In the genomic region with DNA sequence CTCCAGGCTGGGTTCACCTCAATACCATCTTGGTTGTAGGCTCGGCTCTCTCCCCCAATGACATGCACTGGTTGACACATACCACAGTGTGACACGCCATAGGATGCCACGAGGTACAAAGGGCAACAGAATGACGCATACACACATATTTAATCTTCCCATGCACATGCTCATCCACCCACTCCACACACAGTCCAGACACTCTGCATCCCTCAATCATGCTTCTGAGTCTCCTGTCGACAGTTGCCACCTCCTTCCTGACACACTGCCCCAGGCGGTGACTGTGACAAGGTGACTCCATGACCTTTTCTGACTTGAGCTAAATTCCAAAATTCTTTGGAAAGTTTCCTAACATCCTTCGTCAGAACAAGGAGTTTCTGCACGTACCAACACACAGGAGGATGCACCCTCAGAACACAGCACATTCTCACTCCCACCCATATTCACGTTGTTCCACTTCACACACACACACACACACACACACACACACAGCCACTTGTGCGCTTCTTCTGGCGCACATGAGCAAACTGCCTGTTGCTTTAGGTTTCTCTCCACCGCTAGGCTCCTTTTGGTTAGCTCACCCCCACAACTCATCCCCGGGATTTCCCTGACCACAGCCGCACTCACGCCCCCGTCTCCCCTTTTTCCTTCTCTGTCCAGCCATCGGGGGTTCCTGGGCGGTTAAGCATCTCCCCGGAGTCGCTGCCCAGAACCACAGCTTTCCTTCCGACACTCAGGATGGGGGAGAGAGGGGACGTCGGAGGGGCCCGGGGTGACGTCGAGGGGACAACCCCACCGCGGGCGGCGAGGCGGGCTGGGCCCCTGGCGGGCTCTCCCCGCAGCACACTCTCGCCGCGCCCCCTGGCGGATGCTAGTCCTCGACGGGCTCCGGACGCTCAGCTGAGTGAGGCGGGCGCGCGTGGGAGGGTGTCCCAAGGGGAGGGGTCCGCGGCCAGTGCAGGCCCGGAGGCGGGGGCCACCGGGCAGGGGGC, we compare ENCODE assay signal across 9 cellular contexts. TPM values are rescaled to one million over a fixed set of nuclear protein-coding genes. Genes with fewer than 3 reads are reported as not detected.
DNase-seq lines count a peak whose midpoint lies in the region; ATAC-seq, FAIRE-seq and TF ChIP-seq lines count a peak whose summit lies in the region.
"Had no signal": no experiment of that assay in that cellular context is flagged by ENCODE, and none has a peak within 500 bp of the region (broad histone marks: within the 10 kb centered on the region; RNA-seq: fewer than 3 reads in every experiment).

No MANE protein-coding gene starts in this region.

- intact Hi-C loops in ascending aorta (cut with DNase I), result no loop called here

- peaks cover 41% of the 10 kb centered on the region for H3K4me1 Mint-ChIP-seq in T-helper 17 cell

- peaks cover 25 to 29% of the 10 kb centered on the region in 2 donors for H3K4me1 ChIP-seq in ascending aorta
- H3K4me1 ChIP-seq in keratinocyte (ENCODE audit: control insufficient read depth, extremely low read depth, insufficient read depth, low read length), result peaks cover 18% of the 10 kb centered on the region

- H3K27me3 ChIP-seq in ascending aorta, result peaks cover 29% of the 10 kb centered on the region
- peaks cover 78% of the 10 kb centered on the region for H3K27me3 ChIP-seq in keratinocyte (ENCODE audit: control insufficient read depth, extremely low read depth, insufficient read depth, low read length)

- no peak overlapping the region for H2AFZ ChIP-seq in keratinocyte (ENCODE audit: control insufficient read depth, low read length)

- peak; percentile 61 for ATAC-seq in HG03280 (IDR thresholded peaks at IDR 0.05; ENCODE audit: unreplicated experiment)
- ATAC-seq in T-helper 17 cell, result peak; percentile 65

- H3K4me3 ChIP-seq in ascending aorta (peak overlapping the region; percentile 41 to 60), keratinocyte (ENCODE audit: control insufficient read depth in 2 of 3, extremely low read depth in 1 of 3, insufficient read depth in 2 of 3, low read depth in 1 of 3, low read length in 3 of 3) (no peak overlapping the region)

- TF ChIP-seq CTCF in ascending aorta (IDR thresholded peaks at IDR 0.05) (peak; percentile 70 to 85 (median 74)), keratinocyte (optimal IDR thresholded peaks at IDR 0.05 in 1 of 3, IDR thresholded peaks at IDR 0.05 in 1 of 3, conservative IDR thresholded peaks at IDR 0.05 in 1 of 3; ENCODE audit: extremely low read depth in 1 of 3, insufficient read depth in 2 of 3, low read length in 3 of 3) (peak in 2 of 3 experiments; percentile 72 to 84)

- H3K36me3 ChIP-seq in ascending aorta (no peaks in the 10 kb centered on the region), keratinocyte (ENCODE audit: control insufficient read depth in 2 of 2, extremely low read depth in 1 of 2, insufficient read depth in 2 of 2, low read length in 2 of 2) (no peaks in the 10 kb centered on the region)

- FAIRE-seq in keratinocyte (lab: Jason Lieb, UNC), result no peak

- H3K27ac ChIP-seq in ascending aorta (no peak overlapping the region), keratinocyte (ENCODE audit: control insufficient read depth, insufficient read depth, low read length) (no peak overlapping the region)

- H3K79me2 ChIP-seq in keratinocyte (ENCODE audit: control insufficient read depth, insufficient read depth, low read length), result no peaks in the 10 kb centered on the region

- H3K9me3 ChIP-seq in T-helper 17 cell (ENCODE audit: control insufficient read depth, low read length, poor library complexity, severe bottlenecking), result no peaks in the 10 kb centered on the region
- H3K9me3 ChIP-seq in ascending aorta, result no peaks in the 10 kb centered on the region
- H3K9me3 ChIP-seq in keratinocyte (ENCODE audit: control insufficient read depth, low read depth, low read length), result no peaks in the 10 kb centered on the region

- H3K4me2 ChIP-seq in keratinocyte (ENCODE audit: control insufficient read depth, extremely low read depth, insufficient read depth, low read depth, low read length), result no peak overlapping the region

- no peaks in the 10 kb centered on the region for H4K20me1 ChIP-seq in keratinocyte (ENCODE audit: control insufficient read depth, extremely low read depth, insufficient read depth, low read length)

- peaks cover 34% of the 10 kb centered on the region for H3K27me3 Mint-ChIP-seq in T-helper 17 cell

- H3K36me3 Mint-ChIP-seq in T-helper 17 cell (ENCODE audit: low read depth), result peaks cover 8% of the 10 kb centered on the region

- H3K9ac ChIP-seq in keratinocyte (ENCODE audit: control insufficient read depth, extremely low read depth, insufficient read depth, low read length), result no peak overlapping the region

- dilution Hi-C loops in keratinocyte (cut with MboI; ENCODE audit: extremely low pct_ligation_motif_present, low sequenced_read_pairs), result no loop called here

- H3K9me1 ChIP-seq in keratinocyte (ENCODE audit: control insufficient read depth, extremely low read depth, insufficient read depth, low read length), result no peaks in the 10 kb centered on the region

- peak overlapping the region; percentile 93 for H3K27ac Mint-ChIP-seq in T-helper 17 cell

- DNase-seq in DMS53 (lab: John Stamatoyannopoulos, UW), result peak; percentile 70
- DNase-seq in DMS53 treated with DMSO at 0.1 percent for 48 hours (lab: John Stamatoyannopoulos, UW; ENCODE audit: unreplicated experiment), result no peak
- peak; percentile 81 to 88 (median 88) for DNase-seq in T-helper 17 cell
- DNase-seq in ascending aorta (ENCODE audit: low spot score in 2 of 2), result peak in 1 of 2 donors; percentile 80
- no peak for DNase-seq in keratinocyte (ENCODE audit: low read depth, low spot score)
- peak; percentile 67 for DNase-seq in stimulated activated CD8-positive, alpha-beta memory T cell treated with anti-CD3 and anti-CD28 coated beads, Interleukin-12 subunit alpha, Interleukin-12 subunit beta, amount 100 ng/mL, for 24 hours (ENCODE audit: extremely low read depth)
- no peak for DNase-seq in cerebellar cortex (ENCODE audit: low spot score)

- H3K4me3 Mint-ChIP-seq in T-helper 17 cell, result peak overlapping the region; percentile 92

RNA-seq across cellular contexts. Expression of a gene that starts 0.5 kb away (rescaled TPM):
- total RNA-seq in T-helper 17 cell, result 1 to 10 TPM; 2.2 to 2.3 TPM
- total RNA-seq in ascending aorta, result not detected
- polyA plus RNA-seq in keratinocyte, result not detected in 3 replicates
- polyA plus RNA-seq in keratinocyte (2011; ENCODE audit: low read depth), result not detected
- not detected in 2 replicates for polyA plus RNA-seq in keratinocyte (2011; cell fraction: cytosol; rRNA removed)
- not detected in 2 replicates for polyA plus RNA-seq in keratinocyte (2011; cell fraction: nucleus; rRNA removed)
- not detected in 2 replicates for polyA plus RNA-seq in keratinocyte (2012; ENCODE audit: low replicate concordance)
- polyA minus RNA-seq in keratinocyte, result not detected in 3 replicates
- not detected for polyA minus RNA-seq in keratinocyte (2011; cell fraction: cytosol; rRNA and poly(A)+ RNA removed)
- polyA minus RNA-seq in keratinocyte (2011; cell fraction: nucleus; rRNA and poly(A)+ RNA removed), result not detected in 2 replicates
- total RNA-seq: glomerular endothelial cell had no signal

RNA-seq across cellular contexts. Expression of a gene that starts 6.1 kb away (rescaled TPM):
- total RNA-seq in T-helper 17 cell (10 to 100 TPM; 13.8 to 17.6 TPM), ascending aorta (0.85 TPM)
- 0.09 to 0.24 TPM (median 0.22 TPM) in 3 replicates for polyA plus RNA-seq in keratinocyte
- polyA plus RNA-seq in keratinocyte (2011; ENCODE audit: low read depth), result not detected
- 0.13 and 0.16 TPM in 2 replicates for polyA plus RNA-seq in keratinocyte (2011; cell fraction: cytosol; rRNA removed)
- polyA plus RNA-seq in keratinocyte (2011; cell fraction: nucleus; rRNA removed), result 0.41 and 0.46 TPM in 2 replicates
- 0.17 and 0.39 TPM in 2 replicates for polyA plus RNA-seq in keratinocyte (2012; ENCODE audit: low replicate concordance)
- 0.13 TPM in 1 of 3 replicates, not detected in the others for polyA minus RNA-seq in keratinocyte
- polyA minus RNA-seq in keratinocyte (2011; cell fraction: cytosol; rRNA and poly(A)+ RNA removed), result not detected
- 0.31 TPM in 1 of 2 replicates, not detected in the other for polyA minus RNA-seq in keratinocyte (2011; cell fraction: nucleus; rRNA and poly(A)+ RNA removed)
- total RNA-seq: glomerular endothelial cell had no signal

RNA-seq across cellular contexts. Expression of a gene that starts 20.3 kb away (rescaled TPM):
- 100 to 1,000 TPM in 1 of 2 donors, 10 to 100 TPM in 1; 80.1 to 111 TPM for total RNA-seq in T-helper 17 cell
- total RNA-seq in ascending aorta, result 68.4 TPM
- polyA plus RNA-seq in keratinocyte, result 236 to 253 TPM (median 250 TPM) in 3 replicates
- polyA plus RNA-seq in keratinocyte (2011; ENCODE audit: low read depth), result 62.2 TPM
- 324 and 334 TPM in 2 replicates for polyA plus RNA-seq in keratinocyte (2011; cell fraction: cytosol; rRNA removed)
- polyA plus RNA-seq in keratinocyte (2011; cell fraction: nucleus; rRNA removed), result 324 and 330 TPM in 2 replicates
- polyA plus RNA-seq in keratinocyte (2012; ENCODE audit: low replicate concordance), result 84.4 and 202 TPM in 2 replicates
- polyA minus RNA-seq in keratinocyte, result 192 to 243 TPM (median 216 TPM) in 3 replicates
- 84.0 TPM for polyA minus RNA-seq in keratinocyte (2011; cell fraction: cytosol; rRNA and poly(A)+ RNA removed)
- 47.5 and 79.6 TPM in 2 replicates for polyA minus RNA-seq in keratinocyte (2011; cell fraction: nucleus; rRNA and poly(A)+ RNA removed)

RNA-seq across cellular contexts. Expression of a gene that starts 21.6 kb away (rescaled TPM):
- total RNA-seq in T-helper 17 cell (under 1 TPM; 0.62 to 0.70 TPM), ascending aorta (not detected)
- polyA plus RNA-seq in keratinocyte, result 0.09 to 0.17 TPM (median 0.10 TPM) in 3 replicates
- polyA plus RNA-seq in keratinocyte (2011; ENCODE audit: low read depth), result not detected
- not detected in 2 replicates for polyA plus RNA-seq in keratinocyte (2011; cell fraction: cytosol; rRNA removed)
- 0.24 and 0.39 TPM in 2 replicates for polyA plus RNA-seq in keratinocyte (2011; cell fraction: nucleus; rRNA removed)
- polyA plus RNA-seq in keratinocyte (2012; ENCODE audit: low replicate concordance), result 0.08 and 0.13 TPM in 2 replicates
- polyA minus RNA-seq in keratinocyte, result 0.06 TPM in 1 of 3 replicates, not detected in the others
- polyA minus RNA-seq in keratinocyte (2011; cell fraction: cytosol; rRNA and poly(A)+ RNA removed), result not detected
- 0.21 TPM in 1 of 2 replicates, not detected in the other for polyA minus RNA-seq in keratinocyte (2011; cell fraction: nucleus; rRNA and poly(A)+ RNA removed)

RNA-seq across cellular contexts. Expression of a gene that starts 41.0 kb away (rescaled TPM):
- total RNA-seq in T-helper 17 cell (10 to 100 TPM; 41.4 to 47.7 TPM), ascending aorta (32.8 TPM)
- polyA plus RNA-seq in keratinocyte, result 105 to 125 TPM (median 123 TPM) in 3 replicates
- polyA plus RNA-seq in keratinocyte (2011; ENCODE audit: low read depth), result 20.0 TPM
- 88.8 and 167 TPM in 2 replicates for polyA plus RNA-seq in keratinocyte (2011; cell fraction: cytosol; rRNA removed)
- 91.6 and 94.3 TPM in 2 replicates for polyA plus RNA-seq in keratinocyte (2011; cell fraction: nucleus; rRNA removed)
- 66.5 and 73.0 TPM in 2 replicates for polyA plus RNA-seq in keratinocyte (2012; ENCODE audit: low replicate concordance)
- 30.5 to 67.9 TPM (median 65.9 TPM) in 3 replicates for polyA minus RNA-seq in keratinocyte
- polyA minus RNA-seq in keratinocyte (2011; cell fraction: cytosol; rRNA and poly(A)+ RNA removed), result 27.0 TPM
- polyA minus RNA-seq in keratinocyte (2011; cell fraction: nucleus; rRNA and poly(A)+ RNA removed), result 20.6 and 31.8 TPM in 2 replicates

Comparison
In these comparisons a context has a peak if more than half of its experiments do, and no peak if none do; other contexts are left out.
1. DNase-seq: peak in DMS53 (single experiment), T-helper 17 cell (3 of 3) and stimulated activated CD8-positive, alpha-beta memory T cell treated with anti-CD3 and anti-CD28 coated beads, Interleukin-12 subunit alpha, Interleukin-12 subunit beta, amount 100 ng/mL, for 24 hours (single experiment); none in DMS53 treated with DMSO at 0.1 percent for 48 hours (single experiment), keratinocyte (single experiment) and cerebellar cortex (single experiment).
2. H3K4me3 ChIP-seq: peak in ascending aorta (2 of 2); none in keratinocyte (0 of 3).